Comparison of ENCODE assay signal across 1 cellular context in the genomic region with DNA sequence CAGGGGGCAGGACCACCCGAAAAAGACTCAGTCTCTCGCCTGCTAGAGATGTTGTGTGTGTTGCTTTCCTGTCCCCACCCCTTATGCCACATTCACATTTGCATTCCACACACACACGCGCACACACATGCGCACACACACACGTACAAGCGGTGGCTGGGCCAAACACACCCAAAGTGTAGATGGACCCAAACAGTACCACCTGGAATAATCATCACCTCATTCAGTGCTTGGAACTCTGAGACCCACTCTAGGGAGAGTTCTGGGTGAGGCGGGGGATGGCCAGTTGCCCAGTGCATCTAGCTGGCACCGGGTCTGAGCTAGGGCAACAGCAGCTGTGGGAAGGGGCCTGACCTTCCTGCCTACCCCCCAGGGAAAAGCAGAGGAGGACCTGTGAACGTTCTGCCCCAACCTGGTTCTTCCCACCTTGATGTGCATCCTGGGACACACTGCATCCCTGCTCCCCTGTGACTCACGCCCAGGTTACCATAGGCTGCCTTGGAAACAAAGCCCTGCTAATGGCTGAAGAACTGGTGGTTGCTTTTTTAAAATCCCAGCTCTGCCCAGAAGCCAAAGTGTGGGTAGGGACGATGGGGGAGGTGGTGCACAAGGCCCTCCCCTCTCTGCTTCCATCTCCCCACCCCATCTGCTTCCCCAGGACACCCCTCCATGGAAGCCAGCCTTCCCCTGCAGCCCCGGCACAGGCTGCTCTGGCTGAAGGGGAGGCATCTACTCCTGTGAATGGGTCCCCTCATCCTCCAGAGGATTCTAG.
TF ChIP-seq lines count a peak whose summit lies in the region.

No MANE protein-coding gene starts in this region.

TF ChIP-seq in H1, 55 proteins besides CTCF, POLR2A, EP300 and RAD21:
- TF ChIP-seq JUND (IDR thresholded peaks at IDR 0.05; ENCODE audit: low read length) (no peak), GTF2F1 (IDR thresholded peaks at IDR 0.05; ENCODE audit: borderline replicate concordance, low read depth, low read length) (no peak), SP1 (IDR thresholded peaks at IDR 0.05; ENCODE audit: low read depth, low read length) (no peak), CBX5 (IDR thresholded peaks at IDR 0.05; ENCODE audit: low read depth, low read length) (no peak), BACH1 (IDR thresholded peaks at IDR 0.05; ENCODE audit: low read length) (no peak)
TF ChIP-seq in H1: peak in this region for 0.
